ENCODE assay signal across 8 cellular contexts in genomic region chr12:57750561-57751431, GRCh38. TPM values are rescaled to one million over a fixed set of nuclear protein-coding genes. Genes with fewer than 3 reads are reported as not detected.
A peak's percentile ranks its signal among the peaks of the same experiment; 100 is the strongest.
DNase-seq lines count a peak whose midpoint lies in the region; ATAC-seq, FAIRE-seq and TF ChIP-seq lines count a peak whose summit lies in the region.

No MANE protein-coding gene starts in this region.

- H3K4me1 ChIP-seq in mucosa of rectum (ENCODE audit: control insufficient read depth in 2 of 2, insufficient read depth in 2 of 2, low read length in 2 of 2) = peaks cover 31 to 32% of the 10 kb centered on the region in 2 donors

- ATAC-seq in GM19023 (IDR thresholded peaks at IDR 0.05; ENCODE audit: unreplicated experiment) (no peak), GM18517 (IDR thresholded peaks at IDR 0.05; ENCODE audit: unreplicated experiment) (no peak), HG03039 (IDR thresholded peaks at IDR 0.05; ENCODE audit: unreplicated experiment) (no peak), omental fat pad (ENCODE audit: low FRiP score) (no peak)

- peak overlapping the region; percentile 88 to 89 for H3K9ac ChIP-seq in mucosa of rectum (ENCODE audit: low read depth in 1 of 2, low read length in 2 of 2)

- H3K4me3 ChIP-seq in AG04450 (ENCODE audit: low read depth, low read length) = peak overlapping the region; percentile 91
- H3K4me3 ChIP-seq in Jurkat, Clone E6-1 (ENCODE audit: low read length) = peak overlapping the region; percentile 98
- peak overlapping the region; percentile 63 for H3K4me3 ChIP-seq in bronchial epithelial cell (ENCODE audit: low read depth, low read length)
- peak overlapping the region in 1 of 2 donors; percentile 89 for H3K4me3 ChIP-seq in mucosa of rectum (ENCODE audit: low read length in 2 of 2)

- H3K27ac ChIP-seq in AG04450 (ENCODE audit: low read depth, low read length) (peak overlapping the region; percentile 91), mucosa of rectum (ENCODE audit: low read depth in 2 of 2, low read length in 2 of 2) (no peak overlapping the region)

- H3K9me3 ChIP-seq in AG04450 (ENCODE audit: control insufficient read depth, insufficient read depth, low read length) = no peaks in the 10 kb centered on the region; the same call in 1 of the 2 replicates
- H3K9me3 ChIP-seq in mucosa of rectum (ENCODE audit: control insufficient read depth in 2 of 2, low read length in 2 of 2) = no peaks in the 10 kb centered on the region

- CTCF ChIA-PET in AG04450 (lab: Charles Lee) = interaction anchor here (1.2 kb wide), 1 partner anchor 117 kb away, joined by 4 read pairs; no protein-coding TSS in a partner anchor

- peaks cover 11% of the 10 kb centered on the region for H3K36me3 ChIP-seq in bronchial epithelial cell (ENCODE audit: control insufficient read depth, insufficient read depth, low read length)
- peaks cover 26 to 29% of the 10 kb centered on the region in 2 donors for H3K36me3 ChIP-seq in mucosa of rectum (ENCODE audit: control insufficient read depth in 2 of 2, insufficient read depth in 2 of 2, low read length in 2 of 2)

- POLR2A ChIA-PET in AG04450 (lab: Yijun Ruan, JAX) = interaction anchor here (0.9 kb wide), 1 partner anchor 11 kb away, joined by 3 read pairs; no protein-coding TSS in a partner anchor

- H3K27me3 ChIP-seq in AG04450 (ENCODE audit: control insufficient read depth, insufficient read depth, low read length) (peaks cover 7% of the 10 kb centered on the region), bronchial epithelial cell (ENCODE audit: control insufficient read depth, insufficient read depth, low read length) (no peaks in the 10 kb centered on the region), mucosa of rectum (ENCODE audit: control insufficient read depth in 2 of 2, insufficient read depth in 2 of 2, low read length in 2 of 2) (no peaks in the 10 kb centered on the region)

- no peak for FAIRE-seq in bronchial epithelial cell (lab: Jason Lieb, UNC)

- TF ChIP-seq CTCF in AG04450 (IDR thresholded peaks at IDR 0.05; ENCODE audit: low read depth, low read length) (no peak), bronchial epithelial cell (IDR thresholded peaks at IDR 0.05; ENCODE audit: insufficient read depth, low read length, severe bottlenecking) (no peak), omental fat pad (IDR thresholded peaks at IDR 0.05) (no peak)

- DNase-seq in AG04450 (ENCODE audit: low read depth, low spot score) (no peak), bronchial epithelial cell (ENCODE audit: low read depth) (no peak), omental fat pad (ENCODE audit: low spot score) (no peak)
- DNase-seq in Jurkat, Clone E6-1 (ENCODE audit: low read depth, low spot score) = no peak

RNA-seq across cellular contexts. Expression of gene CDK4, which starts 1.3 kb away (rescaled TPM):
- 251 and 288 TPM in 2 replicates for polyA plus RNA-seq in AG04450 (2011; rRNA removed)
- 141 and 192 TPM in 2 replicates for polyA minus RNA-seq in AG04450 (2011; rRNA and poly(A)+ RNA removed)
- polyA plus RNA-seq in Jurkat, Clone E6-1 (2012; ENCODE audit: insufficient read depth, insufficient read length) = 370 TPM
- total RNA-seq in bronchial epithelial cell (61.3 and 113 TPM in 2 replicates), omental fat pad (10 to 100 TPM; 81.9 to 96.2 (median 89.0) TPM)

RNA-seq across cellular contexts. Expression of gene MARCHF9, which starts 4.1 kb away (rescaled TPM):
- polyA plus RNA-seq in AG04450 (2011; rRNA removed) = 3.6 and 3.7 TPM in 2 replicates
- 3.7 and 5.2 TPM in 2 replicates for polyA minus RNA-seq in AG04450 (2011; rRNA and poly(A)+ RNA removed)
- polyA plus RNA-seq in Jurkat, Clone E6-1 (2012; ENCODE audit: insufficient read depth, insufficient read length) = 35.9 TPM
- 6.3 and 8.1 TPM in 2 replicates for total RNA-seq in bronchial epithelial cell
- total RNA-seq in omental fat pad = 1 to 10 TPM; 2.4 to 8.7 (median 5.1) TPM

RNA-seq across cellular contexts. Expression of gene TSPAN31, which starts 6.0 kb away (rescaled TPM):
- 32.7 and 45.9 TPM in 2 replicates for polyA plus RNA-seq in AG04450 (2011; rRNA removed)
- polyA minus RNA-seq in AG04450 (2011; rRNA and poly(A)+ RNA removed) = 38.6 and 54.6 TPM in 2 replicates
- polyA plus RNA-seq in Jurkat, Clone E6-1 (2012; ENCODE audit: insufficient read depth, insufficient read length) = 6.1 TPM
- total RNA-seq in bronchial epithelial cell (100 and 109 TPM in 2 replicates), omental fat pad (10 to 100 TPM; 41.8 to 70.7 (median 65.7) TPM)

RNA-seq across cellular contexts. Expression of gene AGAP2, which starts 12.3 kb away (rescaled TPM):
- polyA plus RNA-seq in AG04450 (2011; rRNA removed) = 0.02 and 0.06 TPM in 2 replicates
- 0.22 and 0.37 TPM in 2 replicates for polyA minus RNA-seq in AG04450 (2011; rRNA and poly(A)+ RNA removed)
- 25.0 TPM for polyA plus RNA-seq in Jurkat, Clone E6-1 (2012; ENCODE audit: insufficient read depth, insufficient read length)
- total RNA-seq in bronchial epithelial cell (under 0.01 TPM in 2 replicates), omental fat pad (1 to 10 TPM; 1.2 to 7.1 (median 1.9) TPM)

RNA-seq across cellular contexts. Expression of gene CYP27B1, which starts 16.1 kb away (rescaled TPM):
- polyA plus RNA-seq in AG04450 (2011; rRNA removed) = 0.22 and 0.29 TPM in 2 replicates
- 0.30 and 0.37 TPM in 2 replicates for polyA minus RNA-seq in AG04450 (2011; rRNA and poly(A)+ RNA removed)
- polyA plus RNA-seq in Jurkat, Clone E6-1 (2012; ENCODE audit: insufficient read depth, insufficient read length) = 7.6 TPM
- total RNA-seq in bronchial epithelial cell (0.77 and 3.9 TPM in 2 replicates), omental fat pad (1 to 10 TPM in 2 of 4 donors, under 1 TPM in 1, not detected in 1; 0.19 to 5.6 (median 2.8) TPM)
